In the genomic region with DNA sequence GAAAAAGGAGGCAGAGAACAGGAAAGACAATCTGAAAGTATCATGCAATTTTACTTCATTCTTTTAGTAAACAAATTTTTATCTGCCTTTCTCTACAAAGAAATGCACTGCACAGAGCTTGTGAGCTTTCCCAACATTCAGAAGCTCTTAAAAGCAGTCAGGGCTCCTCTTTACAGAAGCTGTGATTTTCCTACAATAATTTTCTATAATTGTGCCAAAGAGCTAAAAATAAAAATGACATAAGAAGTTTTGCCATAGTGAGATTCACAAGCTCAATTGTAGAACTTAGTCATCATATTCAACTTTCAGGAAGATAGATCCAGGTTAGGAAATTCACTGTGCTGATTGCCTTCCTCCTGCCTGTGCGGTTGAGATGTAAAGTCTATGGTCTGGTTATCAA, we compare ENCODE assay signal across 13 cellular contexts.
DNase-seq lines count a peak whose midpoint lies in the region; ATAC-seq and TF ChIP-seq lines count a peak whose summit lies in the region.
"Had no signal": no experiment of that assay in that cellular context is flagged by ENCODE, and none has a peak within 500 bp of the region (broad histone marks: within the 10 kb centered on the region; RNA-seq: fewer than 3 reads in every experiment).

No MANE protein-coding gene starts in this region.

- H3K4me1 ChIP-seq in gastroesophageal sphincter: peaks cover 0 to 18% (median 0%) of the 10 kb centered on the region in 3 donors
- H3K4me1 ChIP-seq in BE2C: peaks cover 16% of the 10 kb centered on the region

- H3K36me3 ChIP-seq in gastroesophageal sphincter (no peaks in the 10 kb centered on the region), BE2C (no peaks in the 10 kb centered on the region)

- no peaks in the 10 kb centered on the region for H3K27me3 ChIP-seq in gastroesophageal sphincter
- no peaks in the 10 kb centered on the region for H3K27me3 ChIP-seq in BE2C

- H3K4me3 ChIP-seq in cardiac fibroblast (replicated peaks in 1 of 2; ENCODE audit: low read depth in 2 of 2, low read length in 2 of 2): no peak overlapping the region
- no peak overlapping the region for H3K4me3 ChIP-seq in gastroesophageal sphincter
- no peak overlapping the region for H3K4me3 ChIP-seq in BE2C (ENCODE audit: low read depth, low read length)

- no peak overlapping the region for H3K27ac ChIP-seq in gastroesophageal sphincter

- TF ChIP-seq POLR2A in gastroesophageal sphincter (IDR thresholded peaks at IDR 0.05): no peak

- no peak for TF ChIP-seq EP300 in gastroesophageal sphincter (IDR thresholded peaks at IDR 0.05)

- 67 to 100% methylated on average over 1 of the region's 1 CpG for WGBS in gastroesophageal sphincter (ENCODE audit: low coverage in 1 of 2), 2 donors

- peak; percentile 28 for ATAC-seq in gastroesophageal sphincter

- no peaks in the 10 kb centered on the region for H3K9me3 ChIP-seq in gastroesophageal sphincter
- H3K9me3 ChIP-seq in BE2C: no peaks in the 10 kb centered on the region

- TF ChIP-seq CTCF in cardiac fibroblast (IDR thresholded peaks at IDR 0.05; ENCODE audit: low read depth, low read length) (no peak), gastroesophageal sphincter (IDR thresholded peaks at IDR 0.05) (no peak), BE2C (IDR thresholded peaks at IDR 0.05; ENCODE audit: low read depth, low read length) (no peak)

- DNase-seq in LHCN-M2 (ENCODE audit: low read depth): peak; percentile 20
- peak; percentile 5 to 25 for DNase-seq in cardiac fibroblast (ENCODE audit: low read depth in 2 of 2)
- DNase-seq in stromal cell of bone marrow (ENCODE audit: low read depth): peak; percentile 10
- no peak for DNase-seq in BE2C
- no peak for DNase-seq in NK-92 (lab: John Stamatoyannopoulos, UW; ENCODE audit: unreplicated experiment)
- DNase-seq in NCI-H2029 treated with DMSO at 0.1 percent for 48 hours (lab: John Stamatoyannopoulos, UW): no peak
- DNase-seq: EL, H9, NCI-H1436 treated with DMSO at 0.1 percent for 48 hours, NCI-H2081 treated with DMSO at 0.1 percent for 48 hours, NCI-H226, NCI-H526 treated with DMSO at 0.1 percent for 48 hours had no signal

Comparison
In these comparisons a context has a peak if more than half of its experiments do, and no peak if none do; other contexts are left out.
1. DNase-seq: peak in LHCN-M2 (single experiment), cardiac fibroblast (2 of 2) and stromal cell of bone marrow (single experiment); none in BE2C (single experiment), NK-92 (single experiment) and NCI-H2029 treated with DMSO at 0.1 percent for 48 hours (single experiment).